In the genomic region with DNA sequence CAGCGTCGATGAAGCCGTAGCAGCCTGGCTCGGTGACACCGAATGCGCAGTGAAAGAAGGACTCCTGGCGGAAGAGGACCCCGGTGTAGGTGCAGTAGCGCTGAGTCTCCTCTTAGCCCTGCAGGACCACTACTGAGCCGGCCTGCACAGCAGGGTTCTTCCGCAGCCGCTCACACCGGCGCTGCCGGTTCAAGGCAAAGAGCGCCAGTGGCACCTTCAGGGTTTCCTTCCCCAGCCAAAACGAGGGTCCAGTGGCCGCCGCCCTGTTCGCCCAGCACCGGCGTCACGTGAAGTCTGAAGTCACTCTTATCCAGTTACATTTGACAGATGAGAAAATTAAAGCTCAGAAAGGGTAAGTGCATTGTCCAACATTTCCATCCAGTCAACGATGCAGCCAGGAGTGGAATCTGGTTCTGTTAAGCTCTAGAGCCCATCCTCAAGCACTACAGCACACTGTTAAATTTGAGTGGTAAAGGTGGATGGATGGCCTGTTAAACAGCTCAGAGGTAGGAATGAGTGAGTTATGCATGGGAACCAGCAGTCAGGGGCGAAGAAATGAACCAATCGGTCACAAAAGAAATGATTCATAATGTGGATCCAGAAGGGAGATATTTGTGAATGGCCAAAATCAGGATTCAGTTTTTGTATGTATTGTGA, we compare ENCODE assay signal across 38 cellular contexts. TPM values are rescaled to one million over a fixed set of nuclear protein-coding genes. Genes with fewer than 3 reads are reported as not detected.
"Had no signal": no experiment of that assay in that cellular context is flagged by ENCODE, and none has a peak within 500 bp of the region (broad histone marks: within the 10 kb centered on the region; RNA-seq: fewer than 3 reads in every experiment).

No MANE protein-coding gene starts in this region.

- H3K4me1 Mint-ChIP-seq: activated B cell treated with CpG ODN at 0.5 μM for 24 hours, T-cell, T-helper 17 cell had no signal

- H3K9me3 ChIP-seq: adrenal gland, body of pancreas, breast epithelium, MG63 had no signal

- H3K4me3 Mint-ChIP-seq: activated B cell treated with CpG ODN at 0.5 μM for 24 hours; activated naive CD4-positive, alpha-beta T cell treated with anti-CD3 and anti-CD28 coated beads for 36 hours; activated T-cell treated with anti-CD3 and anti-CD28 coated beads, Interleukin-2, amount 50 U/mL, for 4 hours; T-cell; T-helper 17 cell had no signal

- FAIRE-seq: astrocyte, RCC 7860 had no signal

- H3K36me3 ChIP-seq: adrenal gland, breast epithelium, MG63 had no signal

- H3K9me3 Mint-ChIP-seq: activated B cell treated with CpG ODN at 0.5 μM for 24 hours; activated naive CD4-positive, alpha-beta T cell treated with anti-CD3 and anti-CD28 coated beads for 36 hours; activated T-cell treated with anti-CD3 and anti-CD28 coated beads, Interleukin-2, amount 50 U/mL, for 4 hours; activated T-helper 2 cell treated with anti-CD3 and anti-CD28 coated beads, Interferon-gamma antibody, Interleukin-2, Interleukin-4, amounts not matched to agents 10 μg/mL and 5 μg/mL and 100 μg/mL, durations not matched to agents 14 hours and 24 hours and 36 hours; T-cell had no signal

- H3K4me3 ChIP-seq: adrenal gland, body of pancreas, breast epithelium, MG63, PC-9 had no signal

- H3K27me3 ChIP-seq: adrenal gland, body of pancreas, breast epithelium, MG63 had no signal

- H3K27ac Mint-ChIP-seq: activated B cell treated with CpG ODN at 0.5 μM for 24 hours; activated naive CD4-positive, alpha-beta T cell treated with anti-CD3 and anti-CD28 coated beads for 36 hours; activated naive CD4-positive, alpha-beta T cell treated with anti-CD3 and anti-CD28 coated beads, Interleukin-2, amount 50 U/mL, for 72 hours; activated T-helper 2 cell treated with anti-CD3 and anti-CD28 coated beads, Interferon-gamma antibody, Interleukin-2, Interleukin-4, amounts not matched to agents 10 μg/mL and 5 μg/mL and 100 μg/mL, durations not matched to agents 14 hours and 24 hours and 36 hours; T-cell; T-helper 17 cell had no signal

- H3K27ac ChIP-seq: adrenal gland, body of pancreas, breast epithelium, PC-9, RWPE1, VCaP had no signal

- DNase-seq: activated B cell treated with CpG ODN at 0.5 μM for 24 hours; activated CD4-positive, alpha-beta T cell treated with anti-CD3 and anti-CD28 coated beads for 48 hours; activated CD4-positive, CD25-positive, alpha-beta regulatory T cell treated with anti-CD3 and anti-CD28 coated beads, Interleukin-2, amount 50 U/mL, for 72 hours; activated CD8-positive, alpha-beta memory T cell treated with anti-CD3 and anti-CD28 coated beads, Interleukin-2, amount 50 U/mL, for 4 hours; activated gamma-delta T cell; activated naive CD4-positive, alpha-beta T cell treated with anti-CD3 and anti-CD28 coated beads for 36 hours; activated T-cell treated with anti-CD3 and anti-CD28 coated beads for 4 hours; activated T-cell treated with anti-CD3 and anti-CD28 coated beads, Interleukin-2, amount 50 U/mL, for 4 hours; adrenal gland; body of pancreas; Kasumi-1; KG1; MG63; MV-4-11; NCI-H1092; NCI-H146; NCI-H187; NCI-H2081 treated with DMSO at 0.1 percent for 48 hours; NCI-H226; NCI-H446 treated with DMSO at 0.1 percent for 48 hours; NCI-H524; NCI-H69; NCI-H82; PC-9; SIG-M5; T-cell; T-helper 17 cell had no signal

- H3K4me1 ChIP-seq: body of pancreas had no signal

- H2AFZ ChIP-seq: PC-9 had no signal

- ATAC-seq: body of pancreas, Right ventricle myocardium inferior, SK-N-SH treated with all-trans-retinoic acid at 6 μM for 48 hours, T-cell, T-helper 17 cell had no signal

- H3K4me2 ChIP-seq: PC-9 had no signal

- H3K36me3 Mint-ChIP-seq: activated naive CD4-positive, alpha-beta T cell treated with anti-CD3 and anti-CD28 coated beads, Interleukin-2, amount 50 U/mL, for 72 hours; T-cell had no signal

RNA-seq across cellular contexts. Expression of gene SMIM36, which starts 50.2 kb away (rescaled TPM):
- total RNA-seq: activated B cell treated with CpG ODN at 0.5 μM for 24 hours; activated naive CD4-positive, alpha-beta T cell treated with anti-CD3 and anti-CD28 coated beads for 36 hours; activated naive CD4-positive, alpha-beta T cell treated with anti-CD3 and anti-CD28 coated beads, Interleukin-2, amount 50 U/mL, for 72 hours; activated T-cell treated with anti-CD3 and anti-CD28 coated beads, Interleukin-2, amount 50 U/mL, for 4 hours; activated T-helper 2 cell treated with anti-CD3 and anti-CD28 coated beads, Interferon-gamma antibody, Interleukin-2, Interleukin-4, amounts not matched to agents 10 μg/mL and 5 μg/mL and 100 μg/mL, durations not matched to agents 14 hours and 24 hours and 36 hours; adrenal gland; astrocyte; body of pancreas; breast epithelium; cardiac septum; PC-9; Right ventricle myocardium inferior; SK-MEL-5; T-cell had no signal
- polyA plus RNA-seq: adrenal gland had no signal
